In genomic region chr13:90205911-90206310, GRCh38 we compare ENCODE assay signal across 27 cellular contexts.
DNase-seq lines count a peak whose midpoint lies in the region; FAIRE-seq and TF ChIP-seq lines count a peak whose summit lies in the region.
"Had no signal": no experiment of that assay in that cellular context is flagged by ENCODE, and none has a peak within 500 bp of the region (broad histone marks: within the 10 kb centered on the region; RNA-seq: fewer than 3 reads in every experiment).

No MANE protein-coding gene starts in this region.

- H3K4me2 ChIP-seq in PC-9, result no peak overlapping the region
- H3K4me2 ChIP-seq: A549; BLaER1 treated with 17β-estradiol and CSF1 and Interleukin-3, amounts not matched to agents 10 nM and 100 nM had no signal

- no peak overlapping the region for H3K27ac ChIP-seq in PC-9
- H3K27ac ChIP-seq: A549; BLaER1 treated with 17β-estradiol and CSF1 and Interleukin-3, amounts not matched to agents 10 nM and 100 nM; GM23248 had no signal

- no peaks in the 10 kb centered on the region for H3K9me2 ChIP-seq in PC-9 (ENCODE audit: insufficient read depth)

- POLR2A ChIA-PET in PC-9 (lab: Charles Lee; ENCODE audit: unreplicated experiment), result no interaction called here

- H3K27me3 ChIP-seq in PC-9 (ENCODE audit: insufficient read depth, low read depth) (no peaks in the 10 kb centered on the region), bronchial epithelial cell (ENCODE audit: control insufficient read depth, insufficient read depth, low read length) (no peaks in the 10 kb centered on the region)
- H3K27me3 ChIP-seq: BE2C; BLaER1 treated with 17β-estradiol and CSF1 and Interleukin-3, amounts not matched to agents 10 nM and 100 nM had no signal

- intact Hi-C loops in PC-9 (cut with micrococcal nuclease; ENCODE audit: unreplicated experiment), result no loop called here

- no peaks in the 10 kb centered on the region for H3K79me2 ChIP-seq in PC-9 (ENCODE audit: low read depth)

- peak overlapping the region; percentile 48; the same call in 1 of the 2 replicates for H2AFZ ChIP-seq in PC-9
- H2AFZ ChIP-seq: GM23248 had no signal

- H4K20me1 ChIP-seq in PC-9 (ENCODE audit: insufficient read depth), result no peaks in the 10 kb centered on the region
- H4K20me1 ChIP-seq: BLaER1 treated with 17β-estradiol and CSF1 and Interleukin-3, amounts not matched to agents 10 nM and 100 nM had no signal

- in situ Hi-C loops in GM13976 (cut with MboI; ENCODE audit: low sequenced_read_pairs, unreplicated experiment), result no loop called here

- no TSS peak for BruUV-seq in PC-9 (replicated peaks; lab: Mats Ljungman, UMichigan)

- CTCF ChIA-PET in PC-9 (lab: Charles Lee), result no interaction called here

- no peak for FAIRE-seq in bronchial epithelial cell (lab: Jason Lieb, UNC)
- FAIRE-seq: A549, D721Med, G401.6, GM12892, GM19239, H1 had no signal

- H3K36me3 ChIP-seq in PC-9 (ENCODE audit: low read depth) (no peaks in the 10 kb centered on the region), bronchial epithelial cell (ENCODE audit: control insufficient read depth, insufficient read depth, low read length) (no peaks in the 10 kb centered on the region)
- H3K36me3 ChIP-seq: BE2C; BLaER1 treated with 17β-estradiol and CSF1 and Interleukin-3, amounts not matched to agents 10 nM and 100 nM had no signal

- no peaks in the 10 kb centered on the region; the same call in 1 of the 2 replicates for H3K9me3 ChIP-seq in PC-9 (ENCODE audit: insufficient read depth, low read depth)
- H3K9me3 ChIP-seq: A549, BE2C had no signal

- H3K4me3 ChIP-seq in PC-9, result no peak overlapping the region
- no peak overlapping the region for H3K4me3 ChIP-seq in bronchial epithelial cell (ENCODE audit: low read depth, low read length)
- H3K4me3 ChIP-seq: A549; BLaER1 treated with 17β-estradiol and CSF1 and Interleukin-3, amounts not matched to agents 10 nM and 100 nM; GM23248 had no signal

- TF ChIP-seq CTCF in PC-9 (conservative IDR thresholded peaks at IDR 0.05) (no peak), bronchial epithelial cell (IDR thresholded peaks at IDR 0.05; ENCODE audit: insufficient read depth, low read length, severe bottlenecking) (no peak), GM13976 (IDR thresholded peaks at IDR 0.05; ENCODE audit: borderline replicate concordance, control extremely low read depth, extremely low read depth, insufficient read depth, missing control alignments) (no peak)

- H3F3A ChIP-seq in PC-9 (ENCODE audit: insufficient read depth, low read depth), result no peaks in the 10 kb centered on the region

- peak; percentile 2 for DNase-seq in ELR (ENCODE audit: low read depth)
- no peak for DNase-seq in PC-9
- peak; percentile 25 for DNase-seq in bronchial epithelial cell (ENCODE audit: low read depth)
- DNase-seq in islet precursor cell, result peak; percentile 61
- no peak for DNase-seq in NOMO-1 treated with dmso at 0.1 percent for 144 hours (lab: John Stamatoyannopoulos, UW; ENCODE audit: unreplicated experiment)
- no peak for DNase-seq in SKM-1 (lab: John Stamatoyannopoulos, UW; ENCODE audit: unreplicated experiment)
- no peak for DNase-seq in GM13976 (ENCODE audit: low spot score)
- no peak for DNase-seq in activated T-cell treated with anti-CD3 and anti-CD28 coated beads, Interleukin-2, amount 50 U/mL, for 48 hours
- DNase-seq: 8988T; ACHN; AML-193; BE2C; CD4-positive, alpha-beta T cell; CD8-positive, alpha-beta memory T cell; DMS 273 treated with DMSO at 0.1 percent for 48 hours; DMS79; EL; GM23248; H7; HCEC 1CT had no signal

- no peaks in the 10 kb centered on the region for H3K4me1 ChIP-seq in PC-9 (replicated peaks; ENCODE audit: insufficient read depth)
- H3K4me1 ChIP-seq: A549; BE2C; BLaER1 treated with 17β-estradiol and CSF1 and Interleukin-3, amounts not matched to agents 10 nM and 100 nM had no signal

Comparison
In these comparisons a context has a peak if more than half of its experiments do, and no peak if none do; other contexts are left out.
1. DNase-seq: peak in ELR (single experiment), bronchial epithelial cell (single experiment) and islet precursor cell (single experiment); none in PC-9 (0 of 2), NOMO-1 treated with dmso at 0.1 percent for 144 hours (single experiment), SKM-1 (single experiment), GM13976 (single experiment) and activated T-cell treated with anti-CD3 and anti-CD28 coated beads, Interleukin-2, amount 50 U/mL, for 48 hours (0 of 2).